ENCODE assay signal across 10 cellular contexts in genomic region chr7:128172963-128173362, GRCh38.
A peak's percentile ranks its signal among the peaks of the same experiment; 100 is the strongest.
DNase-seq lines count a peak whose midpoint lies in the region; ATAC-seq lines count a peak whose summit lies in the region.
"Had no signal": no experiment of that assay in that cellular context is flagged by ENCODE, and none has a peak within 500 bp of the region (broad histone marks: within the 10 kb centered on the region; RNA-seq: fewer than 3 reads in every experiment).

No MANE protein-coding gene starts in this region.

- CTCF ChIA-PET in activated CD4-positive, alpha-beta T cell treated with anti-CD3 and anti-CD28 coated beads, Interleukin-2, amount 10 ng/mL, durations not matched to agents 7 days and 5 days (lab: Charles Lee) = interaction anchor here (1.0 kb wide), 1 partner anchor 30 kb away, joined by 3 read pairs; no protein-coding TSS in a partner anchor

- H3K9me3 Mint-ChIP-seq in activated CD4-positive, alpha-beta T cell treated with anti-CD3 and anti-CD28 coated beads, Interleukin-2, amount 10 ng/mL, durations not matched to agents 7 days and 5 days = no peaks in the 10 kb centered on the region
- H3K9me3 Mint-ChIP-seq in activated CD4-positive, alpha-beta T cell treated with anti-CD3 and anti-CD28 coated beads, Interleukin-2, amount 10 ng/mL, durations not matched to agents 24 days and 14 days = no peaks in the 10 kb centered on the region
- H3K9me3 Mint-ChIP-seq in stimulated activated memory B cell treated with anti-CD40 and anti-IgM and Interleukin-4, amounts not matched to agents 10 μg/mL and 1 μg/mL and 100 μg/mL, for 72 hours = no peaks in the 10 kb centered on the region
- no peaks in the 10 kb centered on the region for H3K9me3 Mint-ChIP-seq in effector memory CD8-positive, alpha-beta T cell
- H3K9me3 Mint-ChIP-seq: IgD-negative memory B cell had no signal

- no peaks in the 10 kb centered on the region for H3K36me3 Mint-ChIP-seq in activated CD4-positive, alpha-beta T cell treated with anti-CD3 and anti-CD28 coated beads, Interleukin-2, amount 10 ng/mL, durations not matched to agents 7 days and 5 days (ENCODE audit: low read depth)
- H3K36me3 Mint-ChIP-seq in activated CD4-positive, alpha-beta T cell treated with anti-CD3 and anti-CD28 coated beads, Interleukin-2, amount 10 ng/mL, durations not matched to agents 24 days and 14 days (ENCODE audit: low read depth) = no peaks in the 10 kb centered on the region
- H3K36me3 Mint-ChIP-seq in stimulated activated memory B cell treated with anti-CD40 and anti-IgM and Interleukin-4, amounts not matched to agents 10 μg/mL and 1 μg/mL and 100 μg/mL, for 72 hours = no peaks in the 10 kb centered on the region
- H3K36me3 Mint-ChIP-seq in effector memory CD8-positive, alpha-beta T cell (ENCODE audit: insufficient read depth) = peaks cover 3% of the 10 kb centered on the region

- peaks cover 16% of the 10 kb centered on the region for H3K4me1 Mint-ChIP-seq in activated CD4-positive, alpha-beta T cell treated with anti-CD3 and anti-CD28 coated beads, Interleukin-2, amount 10 ng/mL, durations not matched to agents 7 days and 5 days
- H3K4me1 Mint-ChIP-seq in activated CD4-positive, alpha-beta T cell treated with anti-CD3 and anti-CD28 coated beads, Interleukin-2, amount 10 ng/mL, durations not matched to agents 24 days and 14 days = peaks cover 11% of the 10 kb centered on the region
- peaks cover 68% of the 10 kb centered on the region for H3K4me1 Mint-ChIP-seq in stimulated activated memory B cell treated with anti-CD40 and anti-IgM and Interleukin-4, amounts not matched to agents 10 μg/mL and 1 μg/mL and 100 μg/mL, for 72 hours
- H3K4me1 Mint-ChIP-seq in effector memory CD8-positive, alpha-beta T cell (ENCODE audit: low read depth in 2 of 2) = peaks cover 6 to 17% of the 10 kb centered on the region in 2 donors

- peak; percentile 56 for ATAC-seq in GM18868 (IDR thresholded peaks at IDR 0.05; ENCODE audit: unreplicated experiment)
- ATAC-seq in stimulated activated memory B cell treated with anti-CD40 and anti-IgM and Interleukin-4, amounts not matched to agents 10 μg/mL and 1 μg/mL and 100 μg/mL, for 72 hours = peak; percentile 37
- no peak for ATAC-seq in effector memory CD8-positive, alpha-beta T cell (replicated peaks)

- intact Hi-C loops in activated CD4-positive, alpha-beta T cell treated with anti-CD3 and anti-CD28 coated beads, Interleukin-2, amount 10 ng/mL, durations not matched to agents 24 days and 14 days (cut with micrococcal nuclease) = no loop called here

- peak; percentile 11 for DNase-seq in activated CD4-positive, alpha-beta T cell treated with anti-CD3 and anti-CD28 coated beads, Interleukin-2, amount 10 ng/mL, durations not matched to agents 7 days and 5 days
- DNase-seq in activated CD4-positive, alpha-beta T cell treated with anti-CD3 and anti-CD28 coated beads, Interleukin-2, amount 10 ng/mL, durations not matched to agents 24 days and 14 days = no peak
- DNase-seq in OCI-M1 (lab: John Stamatoyannopoulos, UW) = peak; percentile 2
- DNase-seq in effector memory CD8-positive, alpha-beta T cell = no peak
- no peak for DNase-seq in GDM1 (lab: John Stamatoyannopoulos, UW)
- no peak for DNase-seq in stimulated activated CD4-positive, alpha-beta T cell treated with anti-CD3 and anti-CD28 coated beads, Interleukin-4, amount 100 ng/mL, for 4 hours
- DNase-seq: NCI-H524 had no signal

- H3K27me3 Mint-ChIP-seq in activated CD4-positive, alpha-beta T cell treated with anti-CD3 and anti-CD28 coated beads, Interleukin-2, amount 10 ng/mL, durations not matched to agents 7 days and 5 days = peaks cover 37% of the 10 kb centered on the region
- H3K27me3 Mint-ChIP-seq in activated CD4-positive, alpha-beta T cell treated with anti-CD3 and anti-CD28 coated beads, Interleukin-2, amount 10 ng/mL, durations not matched to agents 24 days and 14 days = peaks cover 47% of the 10 kb centered on the region
- peaks cover 38% of the 10 kb centered on the region for H3K27me3 Mint-ChIP-seq in stimulated activated memory B cell treated with anti-CD40 and anti-IgM and Interleukin-4, amounts not matched to agents 10 μg/mL and 1 μg/mL and 100 μg/mL, for 72 hours
- peaks cover 37 to 72% of the 10 kb centered on the region in 2 donors for H3K27me3 Mint-ChIP-seq in effector memory CD8-positive, alpha-beta T cell

- H3K27ac Mint-ChIP-seq in activated CD4-positive, alpha-beta T cell treated with anti-CD3 and anti-CD28 coated beads, Interleukin-2, amount 10 ng/mL, durations not matched to agents 7 days and 5 days = no peak overlapping the region
- no peak overlapping the region for H3K27ac Mint-ChIP-seq in activated CD4-positive, alpha-beta T cell treated with anti-CD3 and anti-CD28 coated beads, Interleukin-2, amount 10 ng/mL, durations not matched to agents 24 days and 14 days
- H3K27ac Mint-ChIP-seq in stimulated activated memory B cell treated with anti-CD40 and anti-IgM and Interleukin-4, amounts not matched to agents 10 μg/mL and 1 μg/mL and 100 μg/mL, for 72 hours = no peak overlapping the region
- no peak overlapping the region for H3K27ac Mint-ChIP-seq in effector memory CD8-positive, alpha-beta T cell

- POLR2A ChIA-PET in activated CD4-positive, alpha-beta T cell treated with anti-CD3 and anti-CD28 coated beads, Interleukin-2, amount 10 ng/mL, durations not matched to agents 7 days and 5 days (lab: Charles Lee) = no interaction called here

- no peak overlapping the region for H3K4me3 Mint-ChIP-seq in activated CD4-positive, alpha-beta T cell treated with anti-CD3 and anti-CD28 coated beads, Interleukin-2, amount 10 ng/mL, durations not matched to agents 7 days and 5 days
- no peak overlapping the region for H3K4me3 Mint-ChIP-seq in activated CD4-positive, alpha-beta T cell treated with anti-CD3 and anti-CD28 coated beads, Interleukin-2, amount 10 ng/mL, durations not matched to agents 24 days and 14 days
- H3K4me3 Mint-ChIP-seq in stimulated activated memory B cell treated with anti-CD40 and anti-IgM and Interleukin-4, amounts not matched to agents 10 μg/mL and 1 μg/mL and 100 μg/mL, for 72 hours = no peak overlapping the region
- no peak overlapping the region for H3K4me3 Mint-ChIP-seq in effector memory CD8-positive, alpha-beta T cell
- H3K4me3 Mint-ChIP-seq: IgD-negative memory B cell had no signal

Comparison
In these comparisons a context has a peak if more than half of its experiments do, and no peak if none do; other contexts are left out.
1. DNase-seq: peak in activated CD4-positive, alpha-beta T cell treated with anti-CD3 and anti-CD28 coated beads, Interleukin-2, amount 10 ng/mL, durations not matched to agents 7 days and 5 days (single experiment) and OCI-M1 (single experiment); none in activated CD4-positive, alpha-beta T cell treated with anti-CD3 and anti-CD28 coated beads, Interleukin-2, amount 10 ng/mL, durations not matched to agents 24 days and 14 days (single experiment), effector memory CD8-positive, alpha-beta T cell (0 of 3), GDM1 (single experiment) and stimulated activated CD4-positive, alpha-beta T cell treated with anti-CD3 and anti-CD28 coated beads, Interleukin-4, amount 100 ng/mL, for 4 hours (0 of 2).